In genomic region chr20:63141531-63141930, GRCh38 we compare ENCODE assay signal across 23 cellular contexts.
"Had no signal": no experiment of that assay in that cellular context is flagged by ENCODE, and none has a peak within 500 bp of the region (broad histone marks: within the 10 kb centered on the region; RNA-seq: fewer than 3 reads in every experiment).

No MANE protein-coding gene starts in this region.

- ATAC-seq: gastrocnemius medialis, left cardiac atrium, left lung, natural killer cell had no signal

- H3K79me2 ChIP-seq: parathyroid adenoma had no signal

- H3K4me1 ChIP-seq: gastrocnemius medialis, left lung, parathyroid adenoma, prostate gland, right lobe of liver, stomach, testis, tibial artery had no signal

- H3K4me1 Mint-ChIP-seq: memory B cell, natural killer cell had no signal

- H3K27me3 ChIP-seq: right lobe of liver, testis had no signal

- H3K27ac Mint-ChIP-seq: memory B cell, natural killer cell, type B pancreatic cell had no signal

- H3K9me3 ChIP-seq: gastrocnemius medialis, left lung, prostate gland, right lobe of liver, stomach, testis, tibial artery had no signal

- H3K4me3 ChIP-seq: gastrocnemius medialis, left lung, lung, prostate gland, right lobe of liver, stomach, testis, tibial artery had no signal

- H3K36me3 Mint-ChIP-seq: memory B cell, natural killer cell, type B pancreatic cell had no signal

- DNase-seq: cortex of kidney; foreskin fibroblast; gastrocnemius medialis; head of caudate nucleus; hippocampal formation; left cardiac atrium; natural killer cell; right lobe of liver; small intestine; stimulated activated CD4-positive, alpha-beta T cell treated with anti-CD3 and anti-CD28 coated beads, Interleukin-12 subunit alpha, Interleukin-12 subunit beta, amount 100 ng/mL, for 4 hours; stimulated activated CD4-positive, alpha-beta T cell treated with anti-CD3 and anti-CD28 coated beads, Interleukin-1b, Interleukin-23, amount 100 ng/mL, for 48 hours; stimulated activated CD4-positive, alpha-beta T cell treated with anti-CD3 and anti-CD28 coated beads, Interleukin-4, amount 100 ng/mL, for 1 hour; stimulated activated CD8-positive, alpha-beta memory T cell treated with anti-CD3 and anti-CD28 coated beads, Interleukin-4, amount 100 ng/mL, for 48 hours; stimulated activated naive CD4-positive, alpha-beta T cell treated with Interleukin-2 at 50 U/mL for 16 hours; stomach; testis; tibial artery had no signal

- H3K36me3 ChIP-seq: gastrocnemius medialis, left lung, prostate gland, right lobe of liver, stomach, tibial artery had no signal

- H3K27ac ChIP-seq: gastrocnemius medialis, left lung, parathyroid adenoma, prostate gland, right lobe of liver, stomach, testis, tibial artery had no signal

- H3K9me3 Mint-ChIP-seq: memory B cell, natural killer cell, type B pancreatic cell had no signal

- H2AFZ ChIP-seq: parathyroid adenoma had no signal

- H3K4me3 Mint-ChIP-seq: memory B cell, natural killer cell, type B pancreatic cell had no signal

- H3K9ac ChIP-seq: parathyroid adenoma had no signal
